Comparison of ENCODE assay signal across 16 cellular contexts in the genomic region with DNA sequence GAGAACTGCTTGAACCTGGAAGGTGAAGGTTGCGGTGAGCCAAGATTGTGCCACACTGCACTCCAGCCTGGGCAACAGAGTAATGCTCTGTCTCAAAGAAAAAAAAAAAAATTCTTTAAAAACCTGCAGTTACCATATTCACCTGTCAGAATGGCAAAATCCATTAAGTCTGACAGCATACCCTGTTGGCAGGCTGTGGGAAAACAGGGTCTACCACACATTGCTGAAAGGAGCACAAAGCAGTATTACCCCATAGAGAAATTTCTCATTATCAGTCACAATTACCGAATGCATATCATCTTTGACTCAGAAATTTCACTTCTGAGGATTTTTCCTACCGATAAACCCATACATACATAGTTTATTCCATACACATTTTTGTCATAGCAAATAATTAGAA.
DNase-seq lines count a peak whose midpoint lies in the region; ATAC-seq and TF ChIP-seq lines count a peak whose summit lies in the region.
"Had no signal": no experiment of that assay in that cellular context is flagged by ENCODE, and none has a peak within 500 bp of the region (broad histone marks: within the 10 kb centered on the region; RNA-seq: fewer than 3 reads in every experiment).

No MANE protein-coding gene starts in this region.

- no peak for TF ChIP-seq EP300 in transverse colon (IDR thresholded peaks at IDR 0.05; ENCODE audit: low read depth)

- no peak overlapping the region for H3K27ac Mint-ChIP-seq in activated naive CD8-positive, alpha-beta T cell treated with anti-CD3 and anti-CD28 coated beads, Interleukin-2, amount 50 U/mL, for 24 hours
- no peak overlapping the region for H3K27ac Mint-ChIP-seq in activated naive CD8-positive, alpha-beta T cell treated with anti-CD3 and anti-CD28 coated beads for 36 hours

- 85 to 87% methylated on average over 3 of the region's 3 CpGs for WGBS in transverse colon (ENCODE audit: low coverage in 1 of 2), 2 donors

- peaks cover 3% of the 10 kb centered on the region for H3K27me3 Mint-ChIP-seq in activated naive CD8-positive, alpha-beta T cell treated with anti-CD3 and anti-CD28 coated beads, Interleukin-2, amount 50 U/mL, for 24 hours
- peaks cover 4% of the 10 kb centered on the region for H3K27me3 Mint-ChIP-seq in activated naive CD8-positive, alpha-beta T cell treated with anti-CD3 and anti-CD28 coated beads for 36 hours

- peak; percentile 14 for TF ChIP-seq CTCF in astrocyte of the cerebellum (IDR thresholded peaks at IDR 0.05; ENCODE audit: low read depth, low read length, missing control alignments)
- TF ChIP-seq CTCF in transverse colon (IDR thresholded peaks at IDR 0.05), result peak in 1 of 5 experiments; percentile 9

- peaks cover 12% of the 10 kb centered on the region for H3K4me1 Mint-ChIP-seq in activated naive CD8-positive, alpha-beta T cell treated with anti-CD3 and anti-CD28 coated beads, Interleukin-2, amount 50 U/mL, for 24 hours
- H3K4me1 Mint-ChIP-seq in activated naive CD8-positive, alpha-beta T cell treated with anti-CD3 and anti-CD28 coated beads for 36 hours, result peaks cover 3% of the 10 kb centered on the region

- no peaks in the 10 kb centered on the region for H3K9me3 ChIP-seq in transverse colon
- H3K9me3 ChIP-seq: HAP-1, mucosa of descending colon had no signal

- no peaks in the 10 kb centered on the region for H3K27me3 ChIP-seq in transverse colon
- H3K27me3 ChIP-seq: heart left ventricle had no signal

- intact Hi-C loops in transverse colon (cut with DNase I; ENCODE audit: low total_unique reads), result no loop called here

- no peaks in the 10 kb centered on the region for H3K36me3 ChIP-seq in transverse colon
- H3K36me3 ChIP-seq: HAP-1, heart left ventricle had no signal

- H3K36me3 Mint-ChIP-seq in activated naive CD8-positive, alpha-beta T cell treated with anti-CD3 and anti-CD28 coated beads, Interleukin-2, amount 50 U/mL, for 24 hours (ENCODE audit: low read depth), result no peaks in the 10 kb centered on the region
- H3K36me3 Mint-ChIP-seq in activated naive CD8-positive, alpha-beta T cell treated with anti-CD3 and anti-CD28 coated beads for 36 hours, result no peaks in the 10 kb centered on the region

- no peak overlapping the region for H3K4me3 Mint-ChIP-seq in activated naive CD8-positive, alpha-beta T cell treated with anti-CD3 and anti-CD28 coated beads, Interleukin-2, amount 50 U/mL, for 24 hours
- no peak overlapping the region for H3K4me3 Mint-ChIP-seq in activated naive CD8-positive, alpha-beta T cell treated with anti-CD3 and anti-CD28 coated beads for 36 hours

- no peak for TF ChIP-seq POLR2A in transverse colon (IDR thresholded peaks at IDR 0.05)

- peak; percentile 61 for ATAC-seq in activated naive CD8-positive, alpha-beta T cell treated with anti-CD3 and anti-CD28 coated beads, Interleukin-2, amount 50 U/mL, for 24 hours
- ATAC-seq in GM19351 (IDR thresholded peaks at IDR 0.05; ENCODE audit: unreplicated experiment), result no peak
- ATAC-seq: heart left ventricle, mucosa of descending colon had no signal

- in situ Hi-C loops in astrocyte of the cerebellum (cut with HindIII; ENCODE audit: low sequenced_read_pairs), result no loop called here
- in situ Hi-C loops in transverse colon (cut with MboI; ENCODE audit: low pct_ligation_motif_present in 1 of 4, low pct_unique_long_range_greater_than_20kb in 1 of 4, low sequenced_read_pairs in 3 of 4), result no loop called here

- DNase-seq in activated naive CD8-positive, alpha-beta T cell treated with anti-CD3 and anti-CD28 coated beads, Interleukin-2, amount 50 U/mL, for 24 hours, result peak; percentile 6
- DNase-seq in activated naive CD8-positive, alpha-beta T cell treated with anti-CD3 and anti-CD28 coated beads for 36 hours, result no peak
- DNase-seq in NAMALWA (ENCODE audit: low spot score) (peak; percentile 17), astrocyte of the cerebellum (ENCODE audit: low read depth) (no peak), transverse colon (no peak)
- DNase-seq in stimulated activated CD4-positive, alpha-beta T cell treated with anti-CD3 and anti-CD28 coated beads, Interleukin-4, amount 100 ng/mL, for 24 hours, result peak; percentile 19
- DNase-seq: anterior cingulate cortex, erythroblast, heart left ventricle, mucosa of descending colon, NCI-H1417 treated with DMSO at 0.1 percent for 48 hours, NCI-H446 treated with DMSO at 0.1 percent for 48 hours had no signal

- H3K27ac ChIP-seq in transverse colon, result no peak overlapping the region
- H3K27ac ChIP-seq: coronary artery, heart left ventricle, SK-N-MC had no signal

- H3K4me3 ChIP-seq in astrocyte of the cerebellum (ENCODE audit: low read depth, low read length) (no peak overlapping the region), transverse colon (no peak overlapping the region)
- H3K4me3 ChIP-seq: coronary artery, HAP-1, heart left ventricle, mucosa of descending colon, SK-N-MC had no signal

- no peaks in the 10 kb centered on the region for H3K4me1 ChIP-seq in transverse colon
- H3K4me1 ChIP-seq: HAP-1, heart left ventricle had no signal

- no peaks in the 10 kb centered on the region for H3K9me3 Mint-ChIP-seq in activated naive CD8-positive, alpha-beta T cell treated with anti-CD3 and anti-CD28 coated beads, Interleukin-2, amount 50 U/mL, for 24 hours
- peaks cover 2% of the 10 kb centered on the region for H3K9me3 Mint-ChIP-seq in activated naive CD8-positive, alpha-beta T cell treated with anti-CD3 and anti-CD28 coated beads for 36 hours

Comparison
In these comparisons a context has a peak if more than half of its experiments do, and no peak if none do; other contexts are left out.
1. DNase-seq: peak in activated naive CD8-positive, alpha-beta T cell treated with anti-CD3 and anti-CD28 coated beads, Interleukin-2, amount 50 U/mL, for 24 hours (single experiment), NAMALWA (single experiment) and stimulated activated CD4-positive, alpha-beta T cell treated with anti-CD3 and anti-CD28 coated beads, Interleukin-4, amount 100 ng/mL, for 24 hours (single experiment); none in activated naive CD8-positive, alpha-beta T cell treated with anti-CD3 and anti-CD28 coated beads for 36 hours (single experiment), astrocyte of the cerebellum (single experiment) and transverse colon (single experiment).